12 cellular contexts compared by ENCODE assay signal in the genomic region with DNA sequence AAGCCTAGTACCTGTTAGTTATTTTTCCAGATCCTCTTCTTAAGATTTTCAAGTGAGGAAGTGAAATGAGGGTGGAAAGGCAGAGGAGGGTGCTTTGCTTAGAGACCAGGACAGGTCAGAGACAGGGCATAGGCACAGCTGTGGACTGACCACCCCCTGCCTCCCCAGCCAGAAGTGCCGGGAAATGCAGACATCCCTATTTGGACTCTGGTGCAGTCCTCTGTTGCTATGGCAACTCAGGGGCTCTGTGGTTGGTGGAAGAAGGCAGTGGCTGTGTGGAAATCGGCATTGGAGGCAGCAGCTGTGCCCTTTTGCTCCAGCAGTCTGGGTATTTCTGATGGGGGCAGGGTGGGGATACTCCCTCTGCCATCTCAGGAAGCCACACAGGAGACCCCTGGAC. TPM values are rescaled to one million over a fixed set of nuclear protein-coding genes. Genes with fewer than 3 reads are reported as not detected.
DNase-seq lines count a peak whose midpoint lies in the region; ATAC-seq, FAIRE-seq and TF ChIP-seq lines count a peak whose summit lies in the region.
"Had no signal": no experiment of that assay in that cellular context is flagged by ENCODE, and none has a peak within 500 bp of the region (broad histone marks: within the 10 kb centered on the region; RNA-seq: fewer than 3 reads in every experiment).

No MANE protein-coding gene starts in this region.

- peak overlapping the region in 1 of 9 donors; percentile 5 for H3K27ac Mint-ChIP-seq in naive thymus-derived CD4-positive, alpha-beta T cell
- H3K27ac Mint-ChIP-seq: natural killer cell had no signal

- no peaks in the 10 kb centered on the region for H3K9me3 Mint-ChIP-seq in naive thymus-derived CD4-positive, alpha-beta T cell
- H3K9me3 Mint-ChIP-seq: natural killer cell had no signal

- CTCF ChIA-PET in naive thymus-derived CD4-positive, alpha-beta T cell (lab: Charles Lee) = no interaction called here
- CTCF ChIA-PET in RWPE1 (lab: Yijun Ruan, JAX) = no interaction called here

- FAIRE-seq in RCC 7860 (lab: Jason Lieb, UNC) = no peak
- FAIRE-seq: bronchial epithelial cell had no signal

- peaks cover 0 to 2% (median 0%) of the 10 kb centered on the region in 5 donors for H3K27me3 Mint-ChIP-seq in naive thymus-derived CD4-positive, alpha-beta T cell

- H3K4me1 ChIP-seq in adipocyte (ENCODE audit: control insufficient read depth, insufficient read depth, low read length) = peaks cover 19% of the 10 kb centered on the region
- H3K4me1 ChIP-seq in naive thymus-derived CD4-positive, alpha-beta T cell (ENCODE audit: control insufficient read depth in 2 of 2, insufficient read depth in 2 of 2, low read length in 2 of 2) = peaks cover 5 to 16% of the 10 kb centered on the region in 2 donors

- peak in 1 of 2 donors; percentile 20 for ATAC-seq in left cardiac atrium
- ATAC-seq in left ventricle myocardium superior = no peak
- ATAC-seq in naive thymus-derived CD4-positive, alpha-beta T cell = no peak
- ATAC-seq: natural killer cell had no signal

- peak; percentile 24 for DNase-seq in left cardiac atrium
- no peak for DNase-seq in left ventricle myocardium superior
- DNase-seq in adipocyte (ENCODE audit: low read depth) = peak; percentile 23
- DNase-seq in hypothalamus (lab: John Stamatoyannopoulos, UW) = peak in 44 of 51 donors; percentile 8 to 82 (median 56)
- DNase-seq in naive thymus-derived CD4-positive, alpha-beta T cell = no peak
- no peak for DNase-seq in activated T-cell treated with anti-CD3 and anti-CD28 coated beads, Interleukin-2, amount 50 U/mL, for 48 hours
- no peak for DNase-seq in RCC 7860 (ENCODE audit: low spot score)
- no peak for DNase-seq in RWPE1 (ENCODE audit: low spot score)
- DNase-seq: heart right ventricle, MM.1S, natural killer cell had no signal

- H3K9ac ChIP-seq in adipocyte (ENCODE audit: low read length) = no peak overlapping the region

- H3K4me1 Mint-ChIP-seq in naive thymus-derived CD4-positive, alpha-beta T cell = peaks cover 8 to 30% (median 26%) of the 10 kb centered on the region in 7 donors

- no peaks in the 10 kb centered on the region for H3K36me3 ChIP-seq in adipocyte (ENCODE audit: control insufficient read depth, insufficient read depth, low read length, severe bottlenecking)
- H3K36me3 ChIP-seq in naive thymus-derived CD4-positive, alpha-beta T cell (ENCODE audit: control insufficient read depth in 2 of 3, insufficient read depth in 3 of 3, low read length in 3 of 3) = no peaks in the 10 kb centered on the region
- H3K36me3 ChIP-seq: heart right ventricle had no signal

- no peak for TF ChIP-seq CTCF in RWPE1 (conservative IDR thresholded peaks at IDR 0.05; ENCODE audit: low read depth)

- no peaks in the 10 kb centered on the region for H3K36me3 Mint-ChIP-seq in naive thymus-derived CD4-positive, alpha-beta T cell
- H3K36me3 Mint-ChIP-seq: natural killer cell had no signal

- no peaks in the 10 kb centered on the region for H3K9me3 ChIP-seq in adipocyte (ENCODE audit: control insufficient read depth, low read length)
- no peaks in the 10 kb centered on the region for H3K9me3 ChIP-seq in naive thymus-derived CD4-positive, alpha-beta T cell (ENCODE audit: control insufficient read depth in 2 of 3, low read length in 3 of 3)
- H3K9me3 ChIP-seq: heart right ventricle had no signal

- H3K27me3 ChIP-seq in adipocyte (replicated peaks; ENCODE audit: control insufficient read depth, insufficient read depth, low read length) = peaks cover 4% of the 10 kb centered on the region
- H3K27me3 ChIP-seq in naive thymus-derived CD4-positive, alpha-beta T cell (ENCODE audit: control insufficient read depth in 2 of 2, insufficient read depth in 2 of 2, low read length in 2 of 2) = no peaks in the 10 kb centered on the region
- H3K27me3 ChIP-seq: heart right ventricle had no signal

- intact Hi-C loops in left cardiac atrium (cut with DNase I) = no loop called here
- intact Hi-C loops in left ventricle myocardium superior (cut with micrococcal nuclease) = no loop called here
- intact Hi-C loops in naive thymus-derived CD4-positive, alpha-beta T cell (cut with micrococcal nuclease) = loop anchor here in 1 of 2 donors (2.0 kb wide), 1 partner anchor 44 kb away; a partner anchor contains a TSS

- no peak overlapping the region for H3K4me3 ChIP-seq in adipocyte (ENCODE audit: low read length)
- H3K4me3 ChIP-seq in naive thymus-derived CD4-positive, alpha-beta T cell (ENCODE audit: low read length) = no peak overlapping the region
- H3K4me3 ChIP-seq: heart right ventricle had no signal

- POLR2A ChIA-PET in naive thymus-derived CD4-positive, alpha-beta T cell (lab: Charles Lee) = interaction anchor here (0.9 to 1.6 kb wide), 3 partner anchors 30 to 45 kb away, joined by 3 to 4 read pairs (median 3); no protein-coding TSS in a partner anchor
- POLR2A ChIA-PET in RWPE1 (lab: Yijun Ruan, JAX; ENCODE audit: low non-redundant PET) = no interaction called here

- no peak overlapping the region for H3K4me3 Mint-ChIP-seq in naive thymus-derived CD4-positive, alpha-beta T cell
- H3K4me3 Mint-ChIP-seq: natural killer cell had no signal

- no peak overlapping the region for H3K27ac ChIP-seq in naive thymus-derived CD4-positive, alpha-beta T cell (ENCODE audit: low read depth, low read length)
- H3K27ac ChIP-seq in RWPE1 = no peak overlapping the region

RNA-seq across cellular contexts. Expression of a gene that starts 43.3 kb away (rescaled TPM):
- total RNA-seq in left cardiac atrium (10 to 100 TPM; 54.9 to 63.6 TPM), left ventricle myocardium superior (54.3 TPM)
- total RNA-seq in naive thymus-derived CD4-positive, alpha-beta T cell = 100 to 1,000 TPM in 2 of 5 experiments, 10 to 100 TPM in 3; 53.0 to 136 (median 95.5) TPM
- 100 to 1,000 TPM in 1 of 2 donors, 10 to 100 TPM in 1; 99.3 to 101 TPM for polyA plus RNA-seq in naive thymus-derived CD4-positive, alpha-beta T cell

RNA-seq across cellular contexts. Expression of a gene that starts 52.4 kb away (rescaled TPM):
- 10 to 100 TPM; 17.3 to 25.7 TPM for total RNA-seq in left cardiac atrium
- total RNA-seq in left ventricle myocardium superior = 20.2 TPM
- total RNA-seq in naive thymus-derived CD4-positive, alpha-beta T cell = 10 to 100 TPM; 13.3 to 60.4 (median 26.4) TPM
- polyA plus RNA-seq in naive thymus-derived CD4-positive, alpha-beta T cell = 10 to 100 TPM; 37.9 to 47.7 TPM

Comparison
In these comparisons a context has a peak if more than half of its experiments do, and no peak if none do; other contexts are left out.
1. DNase-seq: peak in left cardiac atrium (single experiment), adipocyte (single experiment) and hypothalamus (44 of 51); none in left ventricle myocardium superior (single experiment), naive thymus-derived CD4-positive, alpha-beta T cell (0 of 9), activated T-cell treated with anti-CD3 and anti-CD28 coated beads, Interleukin-2, amount 50 U/mL, for 48 hours (0 of 2), RCC 7860 (single experiment) and RWPE1 (single experiment).